In the genomic region with DNA sequence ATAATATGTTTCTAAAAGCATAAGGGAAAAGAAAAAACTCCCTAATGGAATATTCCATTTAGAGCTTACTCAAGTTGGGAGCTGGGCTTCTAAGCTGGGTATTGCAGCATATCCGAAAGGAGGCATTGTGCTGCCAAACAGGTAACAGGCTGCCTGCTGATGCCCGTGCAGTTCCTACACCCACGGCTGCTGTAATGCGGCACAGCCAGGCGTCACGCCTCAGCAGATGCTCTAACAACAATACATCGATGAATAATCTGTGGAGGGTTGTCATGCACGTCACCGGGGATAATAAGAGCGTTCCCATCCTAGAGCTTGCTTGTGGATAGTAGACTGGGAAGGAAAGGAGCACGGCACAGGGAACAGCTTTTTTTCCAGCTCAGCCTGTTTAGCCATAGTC, we compare ENCODE assay signal across 13 cellular contexts.
"Had no signal": no experiment of that assay in that cellular context is flagged by ENCODE, and none has a peak within 500 bp of the region (broad histone marks: within the 10 kb centered on the region; RNA-seq: fewer than 3 reads in every experiment).

No MANE protein-coding gene starts in this region.

- ATAC-seq: activated CD4-positive, alpha-beta T cell treated with anti-CD3 and anti-CD28 coated beads for 36 hours; activated CD8-positive, alpha-beta memory T cell treated with anti-CD3 and anti-CD28 coated beads, Interleukin-2, amount 10 ng/mL, durations not matched to agents 7 days and 5 days; effector memory CD8-positive, alpha-beta T cell; gastroesophageal sphincter; left lobe of liver; stimulated activated memory B cell treated with anti-CD40 and anti-IgM and Interleukin-4, amounts not matched to agents 10 μg/mL and 1 μg/mL and 100 μg/mL, for 72 hours had no signal

- DNase-seq: activated CD4-positive, alpha-beta memory T cell treated with anti-CD3 and anti-CD28 coated beads for 36 hours; activated CD4-positive, alpha-beta T cell treated with anti-CD3 and anti-CD28 coated beads for 36 hours; activated CD8-positive, alpha-beta memory T cell treated with anti-CD3 and anti-CD28 coated beads, Interleukin-2, amount 10 ng/mL, durations not matched to agents 7 days and 5 days; activated effector memory CD4-positive, alpha-beta T cell treated with Interleukin-2 at 50 U/mL for 16 hours; activated T-cell treated with anti-CD3 and anti-CD28 coated beads, Interleukin-2, amount 50 U/mL, for 24 hours; adrenal gland; central memory CD4-positive, alpha-beta T cell; effector memory CD8-positive, alpha-beta T cell; stimulated activated CD4-positive, alpha-beta T cell treated with anti-CD3 and anti-CD28 coated beads, Interleukin-2, amount 100 ng/mL, for 48 hours; WERI-Rb-1 had no signal
